In the genomic region with DNA sequence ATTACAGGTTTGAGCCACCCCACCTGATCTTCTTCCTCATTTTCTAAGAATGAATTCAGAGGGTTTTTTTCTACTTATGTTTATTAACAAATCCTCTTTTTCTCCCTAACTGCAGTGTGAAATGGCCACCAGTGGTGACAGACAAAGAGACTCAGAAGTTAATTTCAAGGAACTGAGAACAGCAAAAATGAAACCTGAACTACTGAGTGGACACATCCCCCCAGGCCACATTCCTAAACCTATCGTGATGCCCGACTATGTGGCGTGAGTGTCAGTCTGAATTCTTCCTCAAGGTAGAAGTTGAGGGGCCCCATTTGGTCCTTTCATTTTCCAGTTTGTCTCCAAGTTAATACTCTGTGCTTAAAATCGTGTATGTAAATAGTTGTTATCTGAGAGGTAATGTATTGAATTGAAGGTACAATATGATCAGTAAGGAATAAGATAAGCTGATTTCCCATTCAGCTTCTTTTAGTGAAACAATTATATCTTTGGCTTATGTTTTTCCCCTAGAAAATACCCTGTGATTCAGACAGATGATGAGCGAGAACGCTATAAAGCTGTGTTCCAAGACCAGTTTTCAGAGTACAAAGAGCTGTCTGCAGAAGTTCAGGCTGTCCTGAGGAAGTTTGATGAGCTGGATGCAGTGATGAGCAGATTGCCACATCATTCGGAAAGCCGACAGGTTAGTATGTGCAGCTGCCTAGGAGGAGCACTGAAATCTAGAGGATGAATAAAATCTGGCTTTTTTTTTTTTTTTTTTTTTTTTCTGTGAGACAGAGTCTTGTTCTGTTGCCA, we compare ENCODE assay signal across 16 cellular contexts. TPM values are rescaled to one million over a fixed set of nuclear protein-coding genes. Genes with fewer than 3 reads are reported as not detected.
A peak's percentile ranks its signal among the peaks of the same experiment; 100 is the strongest.
DNase-seq lines count a peak whose midpoint lies in the region; ATAC-seq and TF ChIP-seq lines count a peak whose summit lies in the region.
"Had no signal": no experiment of that assay in that cellular context is flagged by ENCODE, and none has a peak within 500 bp of the region (broad histone marks: within the 10 kb centered on the region; RNA-seq: fewer than 3 reads in every experiment).

No MANE protein-coding gene starts in this region.

- no peak overlapping the region for H3K27ac Mint-ChIP-seq in activated naive CD8-positive, alpha-beta T cell treated with anti-CD3 and anti-CD28 coated beads, Interleukin-2, amount 50 U/mL, for 24 hours
- H3K27ac Mint-ChIP-seq: activated naive CD4-positive, alpha-beta T cell treated with anti-CD3 and anti-CD28 coated beads, Interleukin-2, amount 50 U/mL, for 24 hours; CD4-positive, alpha-beta T cell had no signal

- H3K27me3 Mint-ChIP-seq in activated naive CD8-positive, alpha-beta T cell treated with anti-CD3 and anti-CD28 coated beads, Interleukin-2, amount 50 U/mL, for 24 hours: no peaks in the 10 kb centered on the region
- H3K27me3 Mint-ChIP-seq: activated naive CD4-positive, alpha-beta T cell treated with anti-CD3 and anti-CD28 coated beads, Interleukin-2, amount 50 U/mL, for 24 hours; CD4-positive, alpha-beta T cell had no signal

- H3K27ac ChIP-seq in caudate nucleus (ENCODE audit: low read depth, low read length): no peak overlapping the region

- no peaks in the 10 kb centered on the region for H3K36me3 Mint-ChIP-seq in activated naive CD8-positive, alpha-beta T cell treated with anti-CD3 and anti-CD28 coated beads, Interleukin-2, amount 50 U/mL, for 24 hours (ENCODE audit: low read depth)
- H3K36me3 Mint-ChIP-seq: immature natural killer cell had no signal

- no peaks in the 10 kb centered on the region for H3K9me3 Mint-ChIP-seq in activated naive CD8-positive, alpha-beta T cell treated with anti-CD3 and anti-CD28 coated beads, Interleukin-2, amount 50 U/mL, for 24 hours
- H3K9me3 Mint-ChIP-seq: activated naive CD4-positive, alpha-beta T cell treated with anti-CD3 and anti-CD28 coated beads, Interleukin-2, amount 50 U/mL, for 24 hours; CD4-positive, alpha-beta T cell; immature natural killer cell had no signal

- H3K4me1 Mint-ChIP-seq in activated naive CD8-positive, alpha-beta T cell treated with anti-CD3 and anti-CD28 coated beads, Interleukin-2, amount 50 U/mL, for 24 hours: no peaks in the 10 kb centered on the region
- H3K4me1 Mint-ChIP-seq: activated naive CD4-positive, alpha-beta T cell treated with anti-CD3 and anti-CD28 coated beads, Interleukin-2, amount 50 U/mL, for 24 hours; immature natural killer cell had no signal

- DNase-seq in GM13977 (ENCODE audit: low spot score) (peak; percentile 49), RPMI8226 (peak; percentile 11), caudate nucleus (lab: John Stamatoyannopoulos, UW) (no peak), A172 (ENCODE audit: low spot score) (no peak), kidney glomerular epithelial cell (lab: John Stamatoyannopoulos, UW) (no peak)
- DNase-seq in activated naive CD8-positive, alpha-beta T cell treated with anti-CD3 and anti-CD28 coated beads, Interleukin-2, amount 50 U/mL, for 24 hours: no peak
- DNase-seq: activated CD4-positive, alpha-beta T cell treated with anti-CD3 and anti-CD28 coated beads, Interleukin-2, amount 50 U/mL, for 1 hour; CD4-positive, alpha-beta T cell; immature natural killer cell; NCI-H1105 treated with DMSO at 0.1 percent for 48 hours; NCI-H526 had no signal

- TF ChIP-seq CTCF in GM13977 (IDR thresholded peaks at IDR 0.05; ENCODE audit: extremely low read depth, insufficient read depth, missing control alignments): no peak

- H3K4me3 Mint-ChIP-seq in activated naive CD8-positive, alpha-beta T cell treated with anti-CD3 and anti-CD28 coated beads, Interleukin-2, amount 50 U/mL, for 24 hours: no peak overlapping the region
- H3K4me3 Mint-ChIP-seq: activated naive CD4-positive, alpha-beta T cell treated with anti-CD3 and anti-CD28 coated beads, Interleukin-2, amount 50 U/mL, for 24 hours; CD4-positive, alpha-beta T cell; immature natural killer cell had no signal

- in situ Hi-C loops in GM13977 (cut with MboI; ENCODE audit: low pct_unique_long_range_greater_than_20kb, low sequenced_read_pairs, unreplicated experiment): no loop called here

- ATAC-seq in GM19438 (IDR thresholded peaks at IDR 0.05; ENCODE audit: low read depth, unreplicated experiment) (peak; percentile 66), HG02870 (IDR thresholded peaks at IDR 0.05; ENCODE audit: unreplicated experiment) (peak; percentile 82)
- no peak for ATAC-seq in activated naive CD8-positive, alpha-beta T cell treated with anti-CD3 and anti-CD28 coated beads, Interleukin-2, amount 50 U/mL, for 24 hours
- ATAC-seq: HCT116 had no signal

RNA-seq across cellular contexts. Expression of a gene that starts 17.7 kb away (rescaled TPM):
- total RNA-seq in A172 (2014; rRNA removed; shearing (Covaris generic)): not detected in 2 replicates
- total RNA-seq: myocyte had no signal

RNA-seq across cellular contexts. Expression of a gene that starts 60.0 kb away (rescaled TPM):
- total RNA-seq in A172 (2014; rRNA removed; shearing (Covaris generic)): 3.2 and 6.5 TPM in 2 replicates

Comparison
In these comparisons a context has a peak if more than half of its experiments do, and no peak if none do; other contexts are left out.
1. DNase-seq: peak in GM13977 (single experiment) and RPMI8226 (single experiment); none in caudate nucleus (0 of 61), A172 (single experiment), activated naive CD8-positive, alpha-beta T cell treated with anti-CD3 and anti-CD28 coated beads, Interleukin-2, amount 50 U/mL, for 24 hours (single experiment) and kidney glomerular epithelial cell (single experiment).